In genomic region chr11:46378811-46379482, GRCh38 we compare ENCODE assay signal across 1 cellular context.
TF ChIP-seq lines count a peak whose summit lies in the region.

No MANE protein-coding gene starts in this region.

TF ChIP-seq in HEK293, 187 proteins besides CTCF, POLR2A, EP300 and RAD21 (continued from another document):
- TF ChIP-seq ZNF214 (tag by site-specific recombination; IDR thresholded peaks at IDR 0.05; ENCODE audit: borderline replicate concordance) (no peak), MZF1 (tag by site-specific recombination; IDR thresholded peaks at IDR 0.05; ENCODE audit: borderline replicate concordance) (no peak), REST (tag by site-specific recombination; IDR thresholded peaks at IDR 0.05) (no peak)
